ENCODE assay signal across 10 cellular contexts in the genomic region with DNA sequence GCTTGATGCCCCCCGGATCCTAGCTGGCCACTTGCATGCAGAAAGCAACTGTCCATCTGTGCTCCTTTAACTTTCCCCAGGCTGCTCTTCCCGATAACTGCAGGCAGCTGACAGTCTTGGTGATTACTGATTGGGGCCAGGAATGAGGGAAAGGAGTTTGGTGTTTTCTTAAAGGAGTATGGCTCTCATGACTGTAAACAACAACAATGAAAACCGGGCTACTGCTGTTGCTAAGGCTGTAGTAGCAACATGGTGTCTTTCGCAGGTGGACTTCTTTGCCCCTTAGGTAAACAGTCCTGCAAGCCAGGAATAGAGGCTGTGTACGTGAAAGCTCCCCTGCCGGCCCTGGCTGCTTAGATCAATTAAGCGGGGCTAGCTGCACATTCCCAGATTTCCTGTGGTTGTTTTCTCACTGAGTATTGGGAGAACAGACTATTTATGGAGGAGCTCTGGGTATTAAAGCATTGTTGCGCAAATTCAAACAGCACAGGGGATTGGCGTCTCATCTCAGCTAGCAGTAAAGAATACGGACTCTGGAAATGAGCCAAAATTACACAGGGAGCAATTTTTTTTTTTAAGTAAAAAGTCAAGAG.
DNase-seq lines count a peak whose midpoint lies in the region; ATAC-seq and TF ChIP-seq lines count a peak whose summit lies in the region.
"Had no signal": no experiment of that assay in that cellular context is flagged by ENCODE, and none has a peak within 500 bp of the region (broad histone marks: within the 10 kb centered on the region; RNA-seq: fewer than 3 reads in every experiment).

No MANE protein-coding gene starts in this region.

- H3K4me1 ChIP-seq in heart left ventricle: peaks cover under 1 to 38% (median 23%) of the 10 kb centered on the region in 12 donors

- H3K9me3 ChIP-seq in heart left ventricle: no peaks in the 10 kb centered on the region

- TF ChIP-seq POLR2A in heart left ventricle (IDR thresholded peaks at IDR 0.05): no peak

- POLR2A ChIA-PET in HEK293T (lab: Yijun Ruan, JAX): no interaction called here

- intact Hi-C loops in heart left ventricle (cut with DNase I): loop anchor here in 1 of 10 donors (5.0 kb wide), 1 partner anchor 37 kb away; no protein-coding TSS in a partner anchor

- H3K4me3 ChIP-seq in heart left ventricle (peak overlapping the region in 9 of 12 donors; percentile 6 to 45 (median 30)), skeletal muscle cell (ENCODE audit: low read depth, low read length) (no peak overlapping the region)

- H3K27me3 ChIP-seq in heart left ventricle: no peaks in the 10 kb centered on the region

- 28 to 42% (median 32%) methylated on average over 10 of the region's 10 CpGs for WGBS in heart left ventricle, 4 donors

- ATAC-seq in heart left ventricle (peak; percentile 28 to 63 (median 52)), HG02870 (IDR thresholded peaks at IDR 0.05; ENCODE audit: unreplicated experiment) (no peak)

- TF ChIP-seq CTCF in heart left ventricle (IDR thresholded peaks at IDR 0.05): no peak

- H3K27ac ChIP-seq in heart left ventricle: peak overlapping the region in 10 of 12 donors; percentile 4 to 49 (median 15)

- CTCF ChIA-PET in HEK293T (lab: Yijun Ruan, JAX): interaction anchor here (1.0 kb wide), 1 partner anchor 8 kb away, joined by 3 read pairs; no protein-coding TSS in a partner anchor

- H3K36me3 ChIP-seq in heart left ventricle: peaks cover 0 to 31% (median 14%) of the 10 kb centered on the region in 9 donors

- peak; percentile 15 for DNase-seq in HuH-7 (ENCODE audit: low spot score)
- DNase-seq in amniotic epithelial cell (ENCODE audit: low read depth): peak; percentile 86
- DNase-seq in heart left ventricle: no peak
- DNase-seq in skeletal muscle cell (ENCODE audit: low read depth): peak; percentile 86
- no peak for DNase-seq in kidney tubule cell (ENCODE audit: low spot score)
- no peak for DNase-seq in activated effector memory CD4-positive, alpha-beta T cell treated with anti-CD3 and anti-CD28 coated beads, Interleukin-2, amount 50 U/mL, for 16 hours
- no peak for DNase-seq in HEK293T (ENCODE audit: extremely low spot score)
- DNase-seq: activated naive CD4-positive, alpha-beta T cell treated with anti-CD3 and anti-CD28 coated beads, Interleukin-2, amount 50 U/mL, for 16 hours; GF-D8 had no signal

TF ChIP-seq in HEK293T, 16 proteins besides CTCF, POLR2A, EP300 and RAD21:
- TF ChIP-seq, protein P1, sequence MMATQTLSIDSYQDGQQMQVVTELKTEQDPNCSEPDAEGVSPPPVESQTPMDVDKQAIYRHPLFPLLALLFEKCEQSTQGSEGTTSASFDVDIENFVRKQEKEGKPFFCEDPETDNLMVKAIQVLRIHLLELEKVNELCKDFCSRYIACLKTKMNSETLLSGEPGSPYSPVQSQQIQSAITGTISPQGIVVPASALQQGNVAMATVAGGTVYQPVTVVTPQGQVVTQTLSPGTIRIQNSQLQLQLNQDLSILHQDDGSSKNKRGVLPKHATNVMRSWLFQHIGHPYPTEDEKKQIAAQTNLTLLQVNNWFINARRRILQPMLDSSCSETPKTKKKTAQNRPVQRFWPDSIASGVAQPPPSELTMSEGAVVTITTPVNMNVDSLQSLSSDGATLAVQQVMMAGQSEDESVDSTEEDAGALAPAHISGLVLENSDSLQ (IDR thresholded peaks at IDR 0.05): no peak
- TF ChIP-seq ELF4 (IDR thresholded peaks at IDR 0.05) (no peak), FOXA1 (IDR thresholded peaks at IDR 0.05) (no peak), CTBP1 (IDR thresholded peaks at IDR 0.05; ENCODE audit: borderline replicate concordance) (no peak), FOXK2 (IDR thresholded peaks at IDR 0.05) (no peak), BHLHE40 (IDR thresholded peaks at IDR 0.05; ENCODE audit: borderline replicate concordance) (no peak), LEF1 (IDR thresholded peaks at IDR 0.05; ENCODE audit: borderline replicate concordance) (no peak), L3MBTL2 (conservative IDR thresholded peaks at IDR 0.05) (no peak), SP1 (IDR thresholded peaks at IDR 0.05) (no peak), FOXM1 (IDR thresholded peaks at IDR 0.05; ENCODE audit: borderline replicate concordance) (no peak), ARNT (IDR thresholded peaks at IDR 0.05) (no peak), NFRKB (IDR thresholded peaks at IDR 0.05) (no peak), HDGF (IDR thresholded peaks at IDR 0.05; ENCODE audit: borderline replicate concordance) (no peak), ZNF384 (IDR thresholded peaks at IDR 0.05) (no peak), TARDBP (IDR thresholded peaks at IDR 0.05) (no peak), SUZ12 (IDR thresholded peaks at IDR 0.05) (no peak)

Comparison
In these comparisons a context has a peak if more than half of its experiments do, and no peak if none do; other contexts are left out.
1. DNase-seq: peak in HuH-7 (single experiment), amniotic epithelial cell (single experiment) and skeletal muscle cell (single experiment); none in heart left ventricle (0 of 5), kidney tubule cell (single experiment), activated effector memory CD4-positive, alpha-beta T cell treated with anti-CD3 and anti-CD28 coated beads, Interleukin-2, amount 50 U/mL, for 16 hours (single experiment) and HEK293T (single experiment).